Comparison of ENCODE assay signal across 8 cellular contexts in genomic region chr9:96856363-96857286, GRCh38. TPM values are rescaled to one million over a fixed set of nuclear protein-coding genes. Genes with fewer than 3 reads are reported as not detected.
DNase-seq lines count a peak whose midpoint lies in the region; ATAC-seq and TF ChIP-seq lines count a peak whose summit lies in the region.

No MANE protein-coding gene starts in this region.

- TF ChIP-seq CTCF in GM12875 (IDR thresholded peaks at IDR 0.05; ENCODE audit: borderline replicate concordance, insufficient read depth, low read depth, low read length) (peak; percentile 77), choroid plexus epithelial cell (conservative IDR thresholded peaks at IDR 0.05; ENCODE audit: low read depth, low read length) (peak; percentile 98), liver (IDR thresholded peaks at IDR 0.05; ENCODE audit: low read depth, low read length, missing input control) (peak; percentile 96)

- ATAC-seq in HG02973 (IDR thresholded peaks at IDR 0.05; ENCODE audit: unreplicated experiment) (peak; percentile 45), GM19324 (IDR thresholded peaks at IDR 0.05; ENCODE audit: low FRiP score, unreplicated experiment) (no peak)

- peak; percentile 21 for DNase-seq in NCI-H2227 treated with DMSO at 0.1 percent for 48 hours (lab: John Stamatoyannopoulos, UW)
- peak; percentile 20 to 51 (median 46) for DNase-seq in activated CD4-positive, CD25-positive, alpha-beta regulatory T cell (lab: John Stamatoyannopoulos, UW)
- peak; percentile 85 for DNase-seq in choroid plexus epithelial cell (ENCODE audit: low read depth)
- DNase-seq in stimulated activated CD4-positive, alpha-beta T cell treated with anti-CD3 and anti-CD28 coated beads, TNF-alpha, amount 100 ng/mL, for 48 hours (ENCODE audit: low read depth in 3 of 3), result peak; percentile 41 to 54 (median 47)

- H3K27ac ChIP-seq in liver (ENCODE audit: low read depth in 1 of 2, low read length in 2 of 2), result peak overlapping the region; percentile 39 to 70

- H3K4me3 ChIP-seq in GM12875 (ENCODE audit: low read depth, low read length) (no peak overlapping the region), choroid plexus epithelial cell (ENCODE audit: low read depth, low read length) (no peak overlapping the region), liver (ENCODE audit: low read depth in 1 of 3, low read length in 3 of 3) (no peak overlapping the region)

- peaks cover 0 to 29% (median 13%) of the 10 kb centered on the region in 4 donors for H3K4me1 ChIP-seq in liver (ENCODE audit: control insufficient read depth in 4 of 4, insufficient read depth in 4 of 4, low read length in 3 of 4)

- H3K9ac ChIP-seq in liver (ENCODE audit: low read depth in 1 of 2, low read length in 2 of 2), result peak overlapping the region in 1 of 2 donors; percentile 28

- 10% methylated on average over 6 of the region's 6 CpGs for WGBS in liver

- H3K36me3 ChIP-seq in liver (ENCODE audit: control insufficient read depth in 4 of 4, insufficient read depth in 3 of 4, low read depth in 1 of 4, low read length in 3 of 4), result no peaks in the 10 kb centered on the region

- no peaks in the 10 kb centered on the region for H3K9me3 ChIP-seq in liver (ENCODE audit: control insufficient read depth in 4 of 4, low read length in 3 of 4)

- H3K27me3 ChIP-seq in liver (ENCODE audit: control insufficient read depth in 4 of 4, insufficient read depth in 4 of 4, low read length in 3 of 4), result no peaks in the 10 kb centered on the region

- TF ChIP-seq RAD21 in liver (IDR thresholded peaks at IDR 0.05), result peak; percentile 98

TF ChIP-seq in liver, 16 proteins besides CTCF, POLR2A, EP300 and RAD21:
- TF ChIP-seq FOXA1 (IDR thresholded peaks at IDR 0.05) (no peak), YY1 (IDR thresholded peaks at IDR 0.05) (no peak), NR2F2 (IDR thresholded peaks at IDR 0.05) (no peak), ATF3 (IDR thresholded peaks at IDR 0.05) (no peak), MAX (IDR thresholded peaks at IDR 0.05) (peak; percentile 44), GABPA (IDR thresholded peaks at IDR 0.05 in 1 of 2, conservative IDR thresholded peaks at IDR 0.05 in 1 of 2) (no peak), HNF4A (conservative IDR thresholded peaks at IDR 0.05) (peak; percentile 66 to 76), TAF1 (conservative IDR thresholded peaks at IDR 0.05) (no peak), HNF4G (IDR thresholded peaks at IDR 0.05) (peak; percentile 30), RXRA (IDR thresholded peaks at IDR 0.05) (peak in 1 of 2 donors; percentile 10), EGR1 (IDR thresholded peaks at IDR 0.05; ENCODE audit: low read depth in 2 of 2) (no peak), REST (IDR thresholded peaks at IDR 0.05) (no peak), SP1 (IDR thresholded peaks at IDR 0.05) (peak; percentile 68), ZBTB33 (IDR thresholded peaks at IDR 0.05) (no peak), FOXA2 (IDR thresholded peaks at IDR 0.05) (peak; percentile 25), JUND (IDR thresholded peaks at IDR 0.05) (no peak)

RNA-seq across cellular contexts. Expression of gene ZNF782, which starts 2.3 kb away (rescaled TPM):
- total RNA-seq in liver, result 1 to 10 TPM; 3.2 to 7.4 TPM
- polyA plus RNA-seq in liver, result 1 to 10 TPM in 1 of 2 donors, under 1 TPM in 1; 0.70 to 1.0 TPM

Comparison
In these comparisons a context has a peak if more than half of its experiments do, and no peak if none do; other contexts are left out.
1. DNase-seq: peak in every context shown above with its lines; median percentile 85 in choroid plexus epithelial cell; 47 in stimulated activated CD4-positive, alpha-beta T cell treated with anti-CD3 and anti-CD28 coated beads, TNF-alpha, amount 100 ng/mL, for 48 hours; 46 in activated CD4-positive, CD25-positive, alpha-beta regulatory T cell; 21 in NCI-H2227 treated with DMSO at 0.1 percent for 48 hours.